In genomic region chr20:6178537-6178936, GRCh38 we compare ENCODE assay signal across 8 cellular contexts. TPM values are rescaled to one million over a fixed set of nuclear protein-coding genes. Genes with fewer than 3 reads are reported as not detected.
DNase-seq lines count a peak whose midpoint lies in the region; ATAC-seq, FAIRE-seq and TF ChIP-seq lines count a peak whose summit lies in the region.

No MANE protein-coding gene starts in this region.

- H3K27ac ChIP-seq in HL-60 (replicated peaks), result no peak overlapping the region
- no peak overlapping the region for H3K27ac ChIP-seq in PC-3 (ENCODE audit: low read length)

- no peaks in the 10 kb centered on the region for H3K79me2 ChIP-seq in PC-3 (ENCODE audit: low read length)

- no peak overlapping the region for H3K4me2 ChIP-seq in PC-3 (ENCODE audit: low read length)

- no peaks in the 10 kb centered on the region for H3K27me3 ChIP-seq in HL-60 (ENCODE audit: insufficient read depth, poor library complexity, severe bottlenecking)
- peaks cover 67% of the 10 kb centered on the region for H3K27me3 ChIP-seq in PC-3 (ENCODE audit: low read length)

- H3K9me3 ChIP-seq in PC-3 (ENCODE audit: low read length), result no peaks in the 10 kb centered on the region

- DNase-seq in AG08395 (ENCODE audit: low spot score) (peak; percentile 8), HL-60 (ENCODE audit: low read depth in 1 of 2, low spot score in 1 of 2) (no peak), PC-3 (peak; percentile 72), foreskin fibroblast (peak in 1 of 2 donors; percentile 54), HTR-8/SVneo (ENCODE audit: insufficient read length, low spot score) (no peak), activated gamma-delta T cell (lab: John Stamatoyannopoulos, UW) (no peak)
- DNase-seq in stimulated activated CD4-positive, alpha-beta T cell treated with anti-CD3 and anti-CD28 coated beads, Interleukin-12 subunit alpha, Interleukin-12 subunit beta, amount 100 ng/mL, for 4 hours, result no peak

- FAIRE-seq in HTR-8/SVneo (lab: Jason Lieb, UNC), result no peak

- H4K20me1 ChIP-seq in PC-3 (ENCODE audit: low read length), result no peaks in the 10 kb centered on the region

- H3K4me3 ChIP-seq in HL-60 (replicated peaks; ENCODE audit: insufficient read depth, low read length) (no peak overlapping the region), PC-3 (ENCODE audit: low read length) (no peak overlapping the region), foreskin fibroblast (ENCODE audit: low read depth in 1 of 2, low read length in 2 of 2) (no peak overlapping the region)

- no peaks in the 10 kb centered on the region for H3F3A ChIP-seq in PC-3 (ENCODE audit: low read length, unreplicated experiment)

- no peak overlapping the region for H2AFZ ChIP-seq in PC-3 (ENCODE audit: low read length)

- intact Hi-C loops in PC-3 (cut with micrococcal nuclease), result loop anchor here (10.0 kb wide), 1 partner anchor 1196 kb away; no protein-coding TSS in a partner anchor

- POLR2A ChIA-PET in PC-3 (lab: Charles Lee; ENCODE audit: unreplicated experiment), result no interaction called here

- CTCF ChIA-PET in PC-3 (lab: Charles Lee), result no interaction called here

- H3K9ac ChIP-seq in PC-3 (ENCODE audit: low read length), result no peak overlapping the region

- BruUV-seq in PC-3 (replicated peaks; lab: Mats Ljungman, UMichigan), result no TSS peak

- H3K36me3 ChIP-seq in PC-3 (ENCODE audit: low read depth, low read length), result no peaks in the 10 kb centered on the region

- ATAC-seq in PC-3 (peak; percentile 69), GM21381 (IDR thresholded peaks at IDR 0.05; ENCODE audit: unreplicated experiment) (no peak)

- H3K9me2 ChIP-seq in PC-3 (replicated peaks; ENCODE audit: low read length), result no peaks in the 10 kb centered on the region

- TF ChIP-seq CTCF in HL-60 (IDR thresholded peaks at IDR 0.05; ENCODE audit: insufficient read depth, low read length), result peak; percentile 5
- TF ChIP-seq CTCF in PC-3 (conservative IDR thresholded peaks at IDR 0.05; ENCODE audit: low read depth, low read length), result peak; percentile 87
- TF ChIP-seq CTCF in foreskin fibroblast (IDR thresholded peaks at IDR 0.05; ENCODE audit: low read depth, low read length), result peak; percentile 38

- H3K4me1 ChIP-seq in PC-3 (ENCODE audit: insufficient read depth, low read length), result no peaks in the 10 kb centered on the region

RNA-seq across cellular contexts. Expression of gene FERMT1, which starts 55.7 kb away (rescaled TPM):
- total RNA-seq in PC-3 (2014; rRNA removed), result 70.8 and 72.6 TPM in 2 replicates

Comparison
In these comparisons a context has a peak if more than half of its experiments do, and no peak if none do; other contexts are left out.
1. DNase-seq: peak in AG08395 (single experiment) and PC-3 (single experiment); none in HL-60 (0 of 2), stimulated activated CD4-positive, alpha-beta T cell treated with anti-CD3 and anti-CD28 coated beads, Interleukin-12 subunit alpha, Interleukin-12 subunit beta, amount 100 ng/mL, for 4 hours (single experiment), HTR-8/SVneo (single experiment) and activated gamma-delta T cell (single experiment).
2. CTCF ChIP-seq: peak in every context shown above with its lines; median percentile 87 in PC-3; 38 in foreskin fibroblast; 5 in HL-60.